24 cellular contexts compared by ENCODE assay signal in genomic region chr12:112172556-112173324, GRCh38.
"Had no signal": no experiment of that assay in that cellular context is flagged by ENCODE, and none has a peak within 500 bp of the region (broad histone marks: within the 10 kb centered on the region; RNA-seq: fewer than 3 reads in every experiment).

No MANE protein-coding gene starts in this region.

- H3K36me3 Mint-ChIP-seq: natural killer cell had no signal

- H3K27me3 ChIP-seq: adrenal gland, body of pancreas, cardiac muscle cell, neutrophil, right lobe of liver, suprapubic skin, tibial artery had no signal

- H3K27ac Mint-ChIP-seq: activated B cell treated with CpG ODN at 0.5 μM for 24 hours; activated CD8-positive, alpha-beta T cell treated with anti-CD3 and anti-CD28 coated beads, Interleukin-2, amount 10 ng/mL, durations not matched to agents 7 days and 5 days; activated naive CD8-positive, alpha-beta T cell treated with anti-CD3 and anti-CD28 coated beads for 36 hours; activated T-cell treated with anti-CD3 and anti-CD28 coated beads, Interleukin-2, amount 50 U/mL, for 72 hours; endodermal cell; immature natural killer cell; natural killer cell; progenitor cell of endocrine pancreas had no signal

- H3K4me3 ChIP-seq: adrenal gland, body of pancreas, cardiac muscle cell, lower lobe of right lung, right lobe of liver, skin epidermis, suprapubic skin, tibial artery had no signal

- H3K27me3 Mint-ChIP-seq: activated B cell treated with CpG ODN at 0.5 μM for 24 hours; activated naive CD8-positive, alpha-beta T cell treated with anti-CD3 and anti-CD28 coated beads for 36 hours; progenitor cell of endocrine pancreas had no signal

- H3K27ac ChIP-seq: adrenal gland, body of pancreas, cardiac muscle cell, lower lobe of right lung, neutrophil, right lobe of liver, skin epidermis, suprapubic skin, tibial artery had no signal

- H3K4me1 Mint-ChIP-seq: endodermal cell had no signal

- H3K4me1 ChIP-seq: adrenal gland, body of pancreas, lower lobe of right lung, right lobe of liver, suprapubic skin, tibial artery had no signal

- H3K9me3 ChIP-seq: adrenal gland, body of pancreas, lower lobe of right lung, neutrophil, right lobe of liver, suprapubic skin, tibial artery had no signal

- DNase-seq: activated B cell treated with CpG ODN at 0.5 μM for 24 hours; activated CD8-positive, alpha-beta T cell treated with anti-CD3 and anti-CD28 coated beads, Interleukin-2, amount 10 ng/mL, durations not matched to agents 7 days and 5 days; activated naive CD4-positive, alpha-beta T cell treated with Interleukin-2 at 50 U/mL for 16 hours; activated naive CD8-positive, alpha-beta T cell treated with anti-CD3 and anti-CD28 coated beads for 36 hours; activated T-cell treated with anti-CD3 and anti-CD28 coated beads for 4 hours; activated T-cell treated with anti-CD3 and anti-CD28 coated beads, Interleukin-2, amount 50 U/mL, for 72 hours; body of pancreas; endodermal cell; foreskin fibroblast; hypothalamus; immature natural killer cell; lower lobe of right lung; mesendoderm; natural killer cell; stimulated activated naive CD4-positive, alpha-beta T cell had no signal

- ATAC-seq: activated CD8-positive, alpha-beta T cell treated with anti-CD3 and anti-CD28 coated beads, Interleukin-2, amount 10 ng/mL, durations not matched to agents 7 days and 5 days; activated T-cell treated with anti-CD3 and anti-CD28 coated beads, Interleukin-2, amount 50 U/mL, for 72 hours; body of pancreas; esophagus mucosa; lower lobe of right lung; natural killer cell; right lobe of liver had no signal

- H3K9me3 Mint-ChIP-seq: activated B cell treated with CpG ODN at 0.5 μM for 24 hours; activated naive CD8-positive, alpha-beta T cell treated with anti-CD3 and anti-CD28 coated beads for 36 hours; activated T-cell treated with anti-CD3 and anti-CD28 coated beads, Interleukin-2, amount 50 U/mL, for 72 hours; endodermal cell; immature natural killer cell; natural killer cell had no signal

- H3K4me3 Mint-ChIP-seq: activated B cell treated with CpG ODN at 0.5 μM for 24 hours; activated CD8-positive, alpha-beta T cell treated with anti-CD3 and anti-CD28 coated beads, Interleukin-2, amount 10 ng/mL, durations not matched to agents 7 days and 5 days; activated naive CD8-positive, alpha-beta T cell treated with anti-CD3 and anti-CD28 coated beads for 36 hours; activated T-cell treated with anti-CD3 and anti-CD28 coated beads, Interleukin-2, amount 50 U/mL, for 72 hours; endodermal cell; immature natural killer cell; natural killer cell had no signal
